15 cellular contexts compared by ENCODE assay signal in the genomic region with DNA sequence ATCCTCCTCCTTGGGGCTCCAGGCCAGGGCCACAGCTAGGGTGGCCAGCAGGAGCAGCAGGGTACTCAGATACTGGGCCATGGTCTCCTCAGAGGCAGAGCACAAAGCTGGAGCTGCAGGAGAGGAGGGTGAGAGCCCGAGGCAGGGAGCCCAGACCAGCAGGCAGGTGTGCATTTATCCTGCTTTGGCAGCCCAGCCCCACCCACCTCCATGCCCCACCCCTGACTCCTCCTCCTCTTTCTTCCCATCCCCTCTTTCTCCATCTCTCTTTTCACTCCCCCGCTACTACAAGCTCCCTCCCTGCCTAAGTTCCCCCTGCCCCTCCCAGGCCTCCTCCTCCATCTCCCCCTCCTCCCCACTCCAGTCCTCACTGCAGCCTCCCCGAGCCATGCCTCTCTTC. TPM values are rescaled to one million over a fixed set of nuclear protein-coding genes. Genes with fewer than 3 reads are reported as not detected.
"Had no signal": no experiment of that assay in that cellular context is flagged by ENCODE, and none has a peak within 500 bp of the region (broad histone marks: within the 10 kb centered on the region; RNA-seq: fewer than 3 reads in every experiment).

A gene with protein sequence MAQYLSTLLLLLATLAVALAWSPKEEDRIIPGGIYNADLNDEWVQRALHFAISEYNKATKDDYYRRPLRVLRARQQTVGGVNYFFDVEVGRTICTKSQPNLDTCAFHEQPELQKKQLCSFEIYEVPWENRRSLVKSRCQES (minus strand): TSS at position 150 of the 400 bp plus-strand sequence. CDS start 69 bp downstream, at position 81.

RNA-seq across cellular contexts. Expression of the gene that starts here (rescaled TPM):
- total RNA-seq: activated CD4-positive, alpha-beta memory T cell treated with anti-CD3 and anti-CD28 coated beads for 36 hours; activated CD4-positive, alpha-beta T cell treated with anti-CD3 and anti-CD28 coated beads for 36 hours; activated CD4-positive, alpha-beta T cell treated with anti-CD3 and anti-CD28 coated beads, Interleukin-2, amount 10 ng/mL, durations not matched to agents 24 days and 14 days; activated naive CD4-positive, alpha-beta T cell treated with anti-CD3 and anti-CD28 coated beads, Interleukin-2, amount 50 U/mL, for 72 hours; activated naive CD8-positive, alpha-beta T cell treated with anti-CD3 and anti-CD28 coated beads, Interleukin-2, amount 10 ng/mL, durations not matched to agents 7 days and 5 days; activated T-cell treated with anti-CD3 and anti-CD28 coated beads, Interleukin-2, amount 50 U/mL, for 72 hours; ascending aorta; breast epithelium; colonic mucosa; dermis microvascular lymphatic vessel endothelial cell; esophagus muscularis mucosa; foreskin keratinocyte; gastrocnemius medialis; T-helper 17 cell had no signal
- polyA plus RNA-seq: cardiac muscle cell, foreskin keratinocyte had no signal
